11 cellular contexts compared by ENCODE assay signal in the genomic region with DNA sequence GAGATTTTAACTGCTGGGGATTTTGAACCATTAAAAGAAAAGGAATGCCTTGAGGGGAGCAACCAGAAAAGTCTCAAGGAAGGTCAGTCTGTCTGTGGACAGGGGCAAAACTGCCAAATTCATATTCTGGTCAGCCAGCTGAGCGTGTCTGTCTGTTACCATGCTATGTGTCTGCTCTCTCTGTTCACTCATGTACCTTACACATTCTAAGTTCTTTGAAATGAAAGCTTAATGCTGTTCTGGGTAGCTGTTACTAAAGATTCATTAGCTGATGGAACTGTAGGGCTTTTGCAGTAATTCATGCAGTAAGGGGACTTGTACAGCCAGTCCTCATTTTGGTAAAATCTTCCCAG.
DNase-seq lines count a peak whose midpoint lies in the region; ATAC-seq, FAIRE-seq and TF ChIP-seq lines count a peak whose summit lies in the region.
"Had no signal": no experiment of that assay in that cellular context is flagged by ENCODE, and none has a peak within 500 bp of the region (broad histone marks: within the 10 kb centered on the region; RNA-seq: fewer than 3 reads in every experiment).

No MANE protein-coding gene starts in this region.

- TF ChIP-seq RAD21 in A549 (conservative IDR thresholded peaks at IDR 0.05 in 1 of 2, IDR thresholded peaks at IDR 0.05 in 1 of 2) = no peak

- CTCF ChIA-PET in A549 (lab: Yijun Ruan, JAX) = interaction anchor here (0.8 to 2.2 kb wide), 11 partner anchors 10 to 267 kb away, joined by 3 to 9 read pairs (median 4); a partner anchor contains a TSS

- no peaks in the 10 kb centered on the region for H3K27me3 ChIP-seq in NT2/D1 (ENCODE audit: insufficient read depth, insufficient read length)
- H3K27me3 ChIP-seq in osteoblast (ENCODE audit: insufficient read depth, low read length) = no peaks in the 10 kb centered on the region

- no peak overlapping the region for H3K4me3 ChIP-seq in A549
- H3K4me3 ChIP-seq in NT2/D1 (ENCODE audit: insufficient read length, low read depth) = no peak overlapping the region
- H3K4me3 ChIP-seq in foreskin fibroblast (ENCODE audit: low read depth in 1 of 2, low read length in 2 of 2) = peak overlapping the region; percentile 46 to 66
- H3K4me3 ChIP-seq in osteoblast (ENCODE audit: insufficient read depth, low read length) = peak overlapping the region; percentile 67

- H2AFZ ChIP-seq in osteoblast (ENCODE audit: low read length) = peak overlapping the region; percentile 80

- H3K27ac ChIP-seq in A549 = peak overlapping the region; percentile 44 to 68; a peak in 4 of 6 replicates
- H3K27ac ChIP-seq in osteoblast (ENCODE audit: low read depth, low read length) = peak overlapping the region; percentile 87
- H3K27ac ChIP-seq: KMS-11 had no signal

- H3K4me2 ChIP-seq in A549 (peak overlapping the region; percentile 70), osteoblast (ENCODE audit: insufficient read depth, low read length) (peak overlapping the region; percentile 96)
- H3K4me2 ChIP-seq: KMS-11 had no signal

- H3K4me1 Mint-ChIP-seq in T-helper 17 cell = peaks cover 12% of the 10 kb centered on the region

- no peak for DNase-seq in A549 (ENCODE audit: low read depth in 1 of 2, low spot score in 1 of 2)
- DNase-seq in NT2/D1 (ENCODE audit: low read depth, low spot score) = no peak
- no peak for DNase-seq in foreskin fibroblast
- peak; percentile 53 for DNase-seq in osteoblast (ENCODE audit: insufficient read length, low spot score, missing footprints)
- DNase-seq in SW480 (ENCODE audit: low spot score) = no peak
- no peak for DNase-seq in T-helper 17 cell
- DNase-seq: activated CD8-positive, alpha-beta memory T cell treated with anti-CD3 and anti-CD28 coated beads, Interleukin-2, amount 50 U/mL, for 48 hours; stimulated activated naive CD8-positive, alpha-beta T cell treated with anti-CD3 and anti-CD28 coated beads, Interleukin-15, amount 100 ng/mL, for 72 hours had no signal

- no peaks in the 10 kb centered on the region for H3K9me3 ChIP-seq in A549
- H3K9me3 ChIP-seq in NT2/D1 (ENCODE audit: insufficient read depth, low read length) = no peaks in the 10 kb centered on the region
- no peaks in the 10 kb centered on the region for H3K9me3 ChIP-seq in osteoblast (ENCODE audit: low read depth, low read length)
- no peaks in the 10 kb centered on the region for H3K9me3 ChIP-seq in T-helper 17 cell (ENCODE audit: control insufficient read depth, low read length, poor library complexity, severe bottlenecking)

- H3K4me1 ChIP-seq in A549 (peaks cover 43% of the 10 kb centered on the region), NT2/D1 (ENCODE audit: insufficient read depth, insufficient read length) (peaks cover 5% of the 10 kb centered on the region), osteoblast (ENCODE audit: insufficient read depth, low read length) (peaks cover 38% of the 10 kb centered on the region)

- H4K20me1 ChIP-seq in osteoblast (ENCODE audit: insufficient read depth, low read length) = no peaks in the 10 kb centered on the region

- peaks cover 3% of the 10 kb centered on the region for H3K79me2 ChIP-seq in osteoblast (ENCODE audit: insufficient read depth, low read length)

- no peaks in the 10 kb centered on the region for H3K36me3 Mint-ChIP-seq in T-helper 17 cell (ENCODE audit: low read depth)

- peak overlapping the region; percentile 61 for H3K9ac ChIP-seq in NT2/D1 (ENCODE audit: insufficient read length, low read depth)
- H3K9ac ChIP-seq: KMS-11 had no signal

- no peak overlapping the region for H3K27ac Mint-ChIP-seq in T-helper 17 cell
- H3K27ac Mint-ChIP-seq: stimulated activated naive CD8-positive, alpha-beta T cell treated with anti-CD3 and anti-CD28 coated beads, Interleukin-15, amount 100 ng/mL, for 72 hours had no signal

- TF ChIP-seq EP300 in A549 (IDR thresholded peaks at IDR 0.05) = no peak

- POLR2A ChIA-PET in A549 (lab: Yijun Ruan, JAX) = no interaction called here

- 100% methylated on average over 1 of the region's 1 CpG for WGBS in A549 (ENCODE audit: missing lambda C conversion rate)

- no peak for TF ChIP-seq CTCF in A549 (IDR thresholded peaks at IDR 0.05)
- no peak for TF ChIP-seq CTCF in foreskin fibroblast (IDR thresholded peaks at IDR 0.05; ENCODE audit: low read depth, low read length)
- no peak for TF ChIP-seq CTCF in osteoblast (IDR thresholded peaks at IDR 0.05; ENCODE audit: extremely low read depth, low read depth, low read length)

- H3K27me3 Mint-ChIP-seq in T-helper 17 cell = no peaks in the 10 kb centered on the region
- H3K27me3 Mint-ChIP-seq: stimulated activated naive CD8-positive, alpha-beta T cell treated with anti-CD3 and anti-CD28 coated beads, Interleukin-15, amount 100 ng/mL, for 72 hours had no signal

- H3K36me3 ChIP-seq in NT2/D1 (ENCODE audit: insufficient read depth, insufficient read length, low read length) (no peaks in the 10 kb centered on the region), osteoblast (ENCODE audit: insufficient read depth, low read length) (no peaks in the 10 kb centered on the region)

- ATAC-seq in A549 = peak in 1 of 2 experiments; percentile 42; a peak in 3 of 6 replicates
- ATAC-seq in HG03442 (IDR thresholded peaks at IDR 0.05; ENCODE audit: unreplicated experiment) = no peak
- ATAC-seq in T-helper 17 cell = no peak
- ATAC-seq in GM18868 (IDR thresholded peaks at IDR 0.05; ENCODE audit: unreplicated experiment) = no peak

- no peak for TF ChIP-seq POLR2A in A549 (IDR thresholded peaks at IDR 0.05; ENCODE audit: low read length)

- no peak overlapping the region for H3K4me3 Mint-ChIP-seq in T-helper 17 cell
- H3K4me3 Mint-ChIP-seq: stimulated activated naive CD8-positive, alpha-beta T cell treated with anti-CD3 and anti-CD28 coated beads, Interleukin-15, amount 100 ng/mL, for 72 hours had no signal

- no peak for FAIRE-seq in A549 (lab: Jason Lieb, UNC)

TF ChIP-seq in A549, 52 proteins besides CTCF, POLR2A, EP300 and RAD21:
- TF ChIP-seq HDAC2 (IDR thresholded peaks at IDR 0.05) (no peak), KDM5A (IDR thresholded peaks at IDR 0.05) (no peak), HOXB13 (CRISPR knock-in tag; IDR thresholded peaks at IDR 0.05; ENCODE audit: low read depth) (no peak), BHLHE40 (IDR thresholded peaks at IDR 0.05; ENCODE audit: low read depth, low read length) (no peak), ZSCAN20 (CRISPR knock-in tag; IDR thresholded peaks at IDR 0.05) (no peak), RARB (CRISPR knock-in tag; IDR thresholded peaks at IDR 0.05) (no peak), RNF2 (IDR thresholded peaks at IDR 0.05; ENCODE audit: borderline replicate concordance, low read depth) (no peak), TFCP2L1 (CRISPR knock-in tag; IDR thresholded peaks at IDR 0.05) (no peak), NFE2L2 (conservative IDR thresholded peaks at IDR 0.05; ENCODE audit: low read length) (no peak), CHD4 (IDR thresholded peaks at IDR 0.05; ENCODE audit: borderline replicate concordance) (no peak), ZNF302 (CRISPR knock-in tag; IDR thresholded peaks at IDR 0.05) (no peak), CHD2 (IDR thresholded peaks at IDR 0.05; ENCODE audit: low read length, partially characterized antibody) (no peak)
- TF ChIP-seq, protein P1, sequence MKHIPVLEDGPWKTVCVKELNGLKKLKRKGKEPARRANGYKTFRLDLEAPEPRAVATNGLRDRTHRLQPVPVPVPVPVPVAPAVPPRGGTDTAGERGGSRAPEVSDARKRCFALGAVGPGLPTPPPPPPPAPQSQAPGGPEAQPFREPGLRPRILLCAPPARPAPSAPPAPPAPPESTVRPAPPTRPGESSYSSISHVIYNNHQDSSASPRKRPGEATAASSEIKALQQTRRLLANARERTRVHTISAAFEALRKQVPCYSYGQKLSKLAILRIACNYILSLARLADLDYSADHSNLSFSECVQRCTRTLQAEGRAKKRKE (CRISPR knock-in tag; IDR thresholded peaks at IDR 0.05; ENCODE audit: low read depth) = no peak
- TF ChIP-seq, protein P2, sequence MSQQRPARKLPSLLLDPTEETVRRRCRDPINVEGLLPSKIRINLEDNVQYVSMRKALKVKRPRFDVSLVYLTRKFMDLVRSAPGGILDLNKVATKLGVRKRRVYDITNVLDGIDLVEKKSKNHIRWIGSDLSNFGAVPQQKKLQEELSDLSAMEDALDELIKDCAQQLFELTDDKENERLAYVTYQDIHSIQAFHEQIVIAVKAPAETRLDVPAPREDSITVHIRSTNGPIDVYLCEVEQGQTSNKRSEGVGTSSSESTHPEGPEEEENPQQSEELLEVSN (IDR thresholded peaks at IDR 0.05; ENCODE audit: borderline replicate concordance, low read depth) = no peak

Comparison
In these comparisons a context has a peak if more than half of its experiments do, and no peak if none do; other contexts are left out.
1. H3K4me3 ChIP-seq: peak in foreskin fibroblast (2 of 2) and osteoblast (single experiment); none in A549 (single experiment) and NT2/D1 (single experiment).